Comparison of ENCODE assay signal across 19 cellular contexts in the genomic region with DNA sequence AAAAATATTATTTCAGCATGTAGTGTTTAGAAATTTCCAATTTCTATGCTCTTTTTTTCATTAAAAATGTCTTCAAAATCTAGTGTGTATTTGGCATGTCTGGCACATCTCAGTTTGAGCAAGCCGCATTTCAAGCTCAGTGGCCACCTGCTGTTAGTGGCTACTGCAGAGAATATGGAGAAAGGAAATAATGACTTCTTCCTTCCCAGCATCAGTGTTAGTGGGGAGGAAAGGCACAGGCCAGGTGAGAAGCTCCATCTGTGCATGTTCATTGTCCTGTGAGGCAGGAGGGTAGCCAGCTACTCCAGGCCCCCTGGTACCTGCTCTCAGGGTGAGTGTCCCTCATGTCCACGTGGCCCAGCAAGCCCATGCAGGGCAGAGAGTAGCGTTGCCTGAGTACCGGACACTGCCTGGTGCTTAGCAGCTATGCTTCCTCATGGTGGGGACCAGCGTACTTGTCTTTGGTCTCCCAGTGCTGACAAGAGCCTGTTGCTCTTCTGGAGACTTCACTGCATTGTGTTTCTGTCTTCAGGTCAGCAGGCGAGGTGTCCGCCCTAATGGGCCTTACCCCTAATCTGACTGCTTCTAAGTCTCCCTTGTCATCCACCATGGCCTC.
"Had no signal": no experiment of that assay in that cellular context is flagged by ENCODE, and none has a peak within 500 bp of the region (broad histone marks: within the 10 kb centered on the region; RNA-seq: fewer than 3 reads in every experiment).

No MANE protein-coding gene starts in this region.

- ATAC-seq: heart left ventricle, left lobe of liver, psoas muscle, sciatic nerve had no signal

- H3K4me3 ChIP-seq: coronary artery, heart left ventricle, psoas muscle, skin epidermis, stomach, uterus had no signal

- H3K4me1 ChIP-seq: psoas muscle, stomach, uterus had no signal

- H3K27ac ChIP-seq: coronary artery, heart left ventricle, neutrophil, psoas muscle, skin epidermis, stomach, uterus had no signal

- H3K9me3 ChIP-seq: heart left ventricle, neutrophil, psoas muscle, stomach, uterus had no signal

- H3K27me3 ChIP-seq: stomach, uterus had no signal

- DNase-seq: effector CD4-positive, alpha-beta T cell; foreskin melanocyte; heart left ventricle; islet precursor cell; mammary epithelial cell; natural killer cell; psoas muscle; retina; stimulated activated CD4-positive, alpha-beta T cell treated with anti-CD3 and anti-CD28 coated beads, Interleukin-2, amount 100 ng/mL, for 24 hours; stimulated activated CD4-positive, alpha-beta T cell treated with anti-CD3 and anti-CD28 coated beads, Interleukin-4, amount 100 ng/mL, for 4 hours; stomach; substantia nigra; trophoblast cell; uterus had no signal

- H3K36me3 ChIP-seq: heart left ventricle, neutrophil, stomach, uterus had no signal
